In the genomic region with DNA sequence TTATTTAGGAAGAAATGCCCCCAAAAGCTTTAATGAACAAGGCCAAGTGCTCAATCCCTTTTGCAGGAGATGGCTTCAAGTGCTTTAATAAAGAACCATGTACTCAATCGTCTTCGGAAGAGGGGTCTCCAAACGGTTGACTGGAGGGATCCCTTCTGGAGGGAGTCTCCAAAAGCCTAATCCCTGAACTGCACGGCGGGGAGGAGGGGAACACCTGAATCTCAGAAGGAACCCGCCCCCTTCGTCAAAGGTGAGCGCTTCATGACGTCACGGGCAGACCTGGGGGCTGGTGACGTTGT, we compare ENCODE assay signal across 8 cellular contexts. TPM values are rescaled to one million over a fixed set of nuclear protein-coding genes. Genes with fewer than 3 reads are reported as not detected.
DNase-seq lines count a peak whose midpoint lies in the region; ATAC-seq and TF ChIP-seq lines count a peak whose summit lies in the region.

No MANE protein-coding gene starts in this region.

- H3K36me3 Mint-ChIP-seq in neural progenitor cell = peaks cover 30% of the 10 kb centered on the region

- no peaks in the 10 kb centered on the region for H3K9me3 Mint-ChIP-seq in neural progenitor cell

- H3K4me3 Mint-ChIP-seq in neural progenitor cell = peak overlapping the region; percentile 99

- no peaks in the 10 kb centered on the region for H3K27me3 ChIP-seq in endocrine pancreas (ENCODE audit: control insufficient read depth, insufficient read depth, low read length)
- no peaks in the 10 kb centered on the region for H3K27me3 ChIP-seq in neural progenitor cell

- H3K36me3 ChIP-seq in endocrine pancreas (ENCODE audit: control insufficient read depth, insufficient read depth, low read length) (peaks cover 4% of the 10 kb centered on the region), neural progenitor cell (no peaks in the 10 kb centered on the region)

- ATAC-seq in HG02763 (IDR thresholded peaks at IDR 0.05; ENCODE audit: unreplicated experiment) = peak; percentile 5
- no peak for ATAC-seq in HG03039 (IDR thresholded peaks at IDR 0.05; ENCODE audit: unreplicated experiment)
- no peak for ATAC-seq in HG03442 (IDR thresholded peaks at IDR 0.05; ENCODE audit: unreplicated experiment)
- no peak for ATAC-seq in GM18909 (IDR thresholded peaks at IDR 0.05; ENCODE audit: poor library complexity, unreplicated experiment)
- ATAC-seq in GM21515 (IDR thresholded peaks at IDR 0.05; ENCODE audit: unreplicated experiment) = no peak

- H3K27ac ChIP-seq in neural progenitor cell = no peak overlapping the region

- H3K27me3 Mint-ChIP-seq in neural progenitor cell (ENCODE audit: insufficient read depth, low read depth) = peaks cover 8% of the 10 kb centered on the region

- no peak for TF ChIP-seq CTCF in neural progenitor cell (IDR thresholded peaks at IDR 0.05)

- peak overlapping the region; percentile 82 for H3K4me2 ChIP-seq in neural progenitor cell

- peaks cover 16% of the 10 kb centered on the region for H3K4me1 Mint-ChIP-seq in neural progenitor cell

- H2AFZ ChIP-seq in neural progenitor cell (replicated peaks) = peak overlapping the region; percentile 70

- H3K9ac ChIP-seq in endocrine pancreas (ENCODE audit: control insufficient read depth, insufficient read depth, low read length) (peak overlapping the region; percentile 98), neural progenitor cell (peak overlapping the region; percentile 72)

- peaks cover 5% of the 10 kb centered on the region for H3K4me1 ChIP-seq in endocrine pancreas (ENCODE audit: control insufficient read depth, insufficient read depth, low read length)
- peaks cover 5% of the 10 kb centered on the region for H3K4me1 ChIP-seq in neural progenitor cell

- H3K4me3 ChIP-seq in endocrine pancreas (ENCODE audit: control insufficient read depth, insufficient read depth, low read length) = peak overlapping the region; percentile 87
- H3K4me3 ChIP-seq in neural progenitor cell = peak overlapping the region; percentile 98

- H3K9me3 ChIP-seq in endocrine pancreas (ENCODE audit: control insufficient read depth, low read length) (no peaks in the 10 kb centered on the region), neural progenitor cell (ENCODE audit: low read depth) (no peaks in the 10 kb centered on the region)

- H4K20me1 ChIP-seq in neural progenitor cell (ENCODE audit: low read depth) = peaks cover 14% of the 10 kb centered on the region

- DNase-seq in activated CD4-positive, alpha-beta T cell treated with anti-CD3 and anti-CD28 coated beads for 1 hour = peak; percentile 75
- DNase-seq in neural progenitor cell (ENCODE audit: low spot score) = no peak

- peaks cover 32% of the 10 kb centered on the region for H3K79me2 ChIP-seq in neural progenitor cell (ENCODE audit: low read depth)

- peaks cover 32% of the 10 kb centered on the region for H3F3A ChIP-seq in neural progenitor cell (ENCODE audit: low read depth)

- H3K27ac Mint-ChIP-seq in neural progenitor cell = peak overlapping the region; percentile 99

RNA-seq across cellular contexts. Expression of gene PAF1, which starts 0.5 kb away (rescaled TPM):
- 15.6 and 29.1 TPM in 2 replicates for total RNA-seq in neural progenitor cell (ENCODE audit: low replicate concordance)

RNA-seq across cellular contexts. Expression of gene MED29, which starts 0.8 kb away (rescaled TPM):
- 27.0 and 28.2 TPM in 2 replicates for total RNA-seq in neural progenitor cell (ENCODE audit: low replicate concordance)

RNA-seq across cellular contexts. Expression of gene ZFP36, which starts 16.2 kb away (rescaled TPM):
- total RNA-seq in neural progenitor cell (ENCODE audit: low replicate concordance) = 1.2 TPM in 1 of 2 replicates, not detected in the other

RNA-seq across cellular contexts. Expression of gene PLEKHG2, which starts 22.1 kb away (rescaled TPM):
- 10.7 and 46.9 TPM in 2 replicates for total RNA-seq in neural progenitor cell (ENCODE audit: low replicate concordance)

RNA-seq across cellular contexts. Expression of gene RPS16, which starts 45.3 kb away (rescaled TPM):
- total RNA-seq in neural progenitor cell (ENCODE audit: low replicate concordance) = 94.8 and 268 TPM in 2 replicates
